Comparison of ENCODE assay signal across 8 cellular contexts in genomic region chr9:123338710-123339665, GRCh38. TPM values are rescaled to one million over a fixed set of nuclear protein-coding genes. Genes with fewer than 3 reads are reported as not detected.
A peak's percentile ranks its signal among the peaks of the same experiment; 100 is the strongest.
DNase-seq lines count a peak whose midpoint lies in the region; ATAC-seq and TF ChIP-seq lines count a peak whose summit lies in the region.

No MANE protein-coding gene starts in this region.

- H3K27ac Mint-ChIP-seq in MCF 10A (ENCODE audit: low read depth, unreplicated experiment): no peak overlapping the region
- peak overlapping the region; percentile 95 for H3K27ac Mint-ChIP-seq in activated CD4-positive, alpha-beta memory T cell treated with anti-CD3 and anti-CD28 coated beads for 36 hours

- POLR2A ChIA-PET in MCF 10A (lab: Yijun Ruan, JAX): no interaction called here
- POLR2A ChIA-PET in activated CD4-positive, alpha-beta memory T cell treated with anti-CD3 and anti-CD28 coated beads for 36 hours (lab: Charles Lee): interaction anchor here (0.9 to 2.9 kb wide), 8 partner anchors 9 to 531 kb away, joined by 3 to 18 read pairs (median 3); partner anchors contain the start of gene ZBTB26

- ATAC-seq in HG03520 (IDR thresholded peaks at IDR 0.05; ENCODE audit: unreplicated experiment): peak; percentile 49

- TF ChIP-seq CTCF in breast epithelium (IDR thresholded peaks at IDR 0.05) (no peak), MCF 10A (IDR thresholded peaks at IDR 0.05; ENCODE audit: unreplicated experiment) (no peak), esophagus squamous epithelium (IDR thresholded peaks at IDR 0.05) (no peak)

- no peaks in the 10 kb centered on the region for H3K9me3 Mint-ChIP-seq in MCF 10A (ENCODE audit: unreplicated experiment)
- no peaks in the 10 kb centered on the region for H3K9me3 Mint-ChIP-seq in activated CD4-positive, alpha-beta memory T cell treated with anti-CD3 and anti-CD28 coated beads for 36 hours

- no TSS peak for BruUV-seq in MCF 10A (replicated peaks; lab: Mats Ljungman, UMichigan)

- peaks cover 0 to 6% of the 10 kb centered on the region in 2 donors for H3K4me1 ChIP-seq in breast epithelium
- H3K4me1 ChIP-seq in esophagus squamous epithelium: peaks cover 27 to 74% (median 33%) of the 10 kb centered on the region in 3 donors

- intact Hi-C loops in breast epithelium (cut with DNase I; ENCODE audit: low total_unique reads) (no loop called here), MCF 10A (cut with micrococcal nuclease) (no loop called here), esophagus squamous epithelium (cut with DNase I) (no loop called here)
- intact Hi-C loops in activated CD4-positive, alpha-beta memory T cell treated with anti-CD3 and anti-CD28 coated beads for 36 hours (cut with micrococcal nuclease): loop anchor here (1.0 to 2.0 kb wide), 6 partner anchors 17 to 531 kb away; partner anchors contain the start of genes RABGAP1 and STRBP

- no peaks in the 10 kb centered on the region for H3K36me3 ChIP-seq in breast epithelium
- no peaks in the 10 kb centered on the region for H3K36me3 ChIP-seq in esophagus squamous epithelium

- 67 to 70% methylated on average over 23 to 30 of the region's 35 CpGs for WGBS in esophagus squamous epithelium, 2 donors

- peaks cover 15% of the 10 kb centered on the region for H3K4me1 Mint-ChIP-seq in MCF 10A (ENCODE audit: insufficient read depth, unreplicated experiment)
- peaks cover 34% of the 10 kb centered on the region for H3K4me1 Mint-ChIP-seq in activated CD4-positive, alpha-beta memory T cell treated with anti-CD3 and anti-CD28 coated beads for 36 hours (ENCODE audit: low read depth)

- H3K4me3 ChIP-seq in breast epithelium (peak overlapping the region in 2 of 3 donors; percentile 23 to 35), esophagus squamous epithelium (peak overlapping the region in 3 of 4 donors; percentile 16 to 41 (median 19))

- H3K4me3 Mint-ChIP-seq in MCF 10A (ENCODE audit: unreplicated experiment): no peak overlapping the region
- H3K4me3 Mint-ChIP-seq in activated CD4-positive, alpha-beta memory T cell treated with anti-CD3 and anti-CD28 coated beads for 36 hours: peak overlapping the region; percentile 80

- no peaks in the 10 kb centered on the region for H3K27me3 Mint-ChIP-seq in MCF 10A (ENCODE audit: insufficient read depth, unreplicated experiment)
- no peaks in the 10 kb centered on the region for H3K27me3 Mint-ChIP-seq in activated CD4-positive, alpha-beta memory T cell treated with anti-CD3 and anti-CD28 coated beads for 36 hours

- H3K27ac ChIP-seq in breast epithelium: no peak overlapping the region
- peak overlapping the region; percentile 11 to 64 (median 46) for H3K27ac ChIP-seq in esophagus squamous epithelium

- H3K9me3 ChIP-seq in breast epithelium: no peaks in the 10 kb centered on the region
- H3K9me3 ChIP-seq in esophagus squamous epithelium: no peaks in the 10 kb centered on the region

- no peak for TF ChIP-seq POLR2A in breast epithelium (IDR thresholded peaks at IDR 0.05)
- peak in 1 of 4 donors; percentile 7 for TF ChIP-seq POLR2A in esophagus squamous epithelium (IDR thresholded peaks at IDR 0.05)

- H3K36me3 Mint-ChIP-seq in MCF 10A (ENCODE audit: insufficient read depth, unreplicated experiment): no peaks in the 10 kb centered on the region
- no peaks in the 10 kb centered on the region for H3K36me3 Mint-ChIP-seq in activated CD4-positive, alpha-beta memory T cell treated with anti-CD3 and anti-CD28 coated beads for 36 hours

- H3K27me3 ChIP-seq in breast epithelium (no peaks in the 10 kb centered on the region), esophagus squamous epithelium (no peaks in the 10 kb centered on the region)

- CTCF ChIA-PET in MCF 10A (lab: Yijun Ruan, JAX): interaction anchor here (0.6 to 1.7 kb wide), 8 partner anchors 9 to 1081 kb away, joined by 3 to 6 read pairs (median 4); no protein-coding TSS in a partner anchor
- CTCF ChIA-PET in activated CD4-positive, alpha-beta memory T cell treated with anti-CD3 and anti-CD28 coated beads for 36 hours (lab: Charles Lee): interaction anchor here (0.7 to 5.9 kb wide), 11 partner anchors 9 to 409 kb away, joined by 3 to 32 read pairs (median 5); no protein-coding TSS in a partner anchor

- no peak for DNase-seq in breast epithelium (ENCODE audit: low spot score in 2 of 2)
- DNase-seq in MCF 10A (ENCODE audit: unreplicated experiment): no peak
- peak; percentile 88 for DNase-seq in activated CD4-positive, alpha-beta memory T cell treated with anti-CD3 and anti-CD28 coated beads for 36 hours
- no peak for DNase-seq in esophagus squamous epithelium (lab: John Stamatoyannopoulos, UW)
- DNase-seq in stimulated activated CD4-positive, alpha-beta T cell treated with anti-CD3 and anti-CD28 coated beads, Interleukin-4, amount 100 ng/mL, for 4 hours: peak; percentile 56 to 60
- DNase-seq in NCI-H526 treated with DMSO at 0.1 percent for 48 hours (lab: John Stamatoyannopoulos, UW): no peak
- DNase-seq in DMS153 treated with DMSO at 0.1 percent for 48 hours (lab: John Stamatoyannopoulos, UW; ENCODE audit: unreplicated experiment): no peak

RNA-seq across cellular contexts. Expression of gene CRB2, which starts 17.0 kb away (rescaled TPM):
- total RNA-seq in breast epithelium (1 to 10 TPM in 1 of 3 donors, under 1 TPM in 1, not detected in 1; under 0.01 to 2.3 TPM), MCF 10A (2022) (not detected in 2 replicates), esophagus squamous epithelium (not detected)
- total RNA-seq in activated CD4-positive, alpha-beta memory T cell treated with anti-CD3 and anti-CD28 coated beads for 36 hours: not detected

Comparison
In these comparisons a context has a peak if more than half of its experiments do, and no peak if none do; other contexts are left out.
1. DNase-seq: peak in activated CD4-positive, alpha-beta memory T cell treated with anti-CD3 and anti-CD28 coated beads for 36 hours (single experiment) and stimulated activated CD4-positive, alpha-beta T cell treated with anti-CD3 and anti-CD28 coated beads, Interleukin-4, amount 100 ng/mL, for 4 hours (2 of 2); none in breast epithelium (0 of 2), MCF 10A (single experiment), esophagus squamous epithelium (single experiment), NCI-H526 treated with DMSO at 0.1 percent for 48 hours (single experiment) and DMS153 treated with DMSO at 0.1 percent for 48 hours (single experiment).
2. H3K27ac ChIP-seq: peak in esophagus squamous epithelium (4 of 4); none in breast epithelium (0 of 2).